In genomic region chr11:72081856-72082255, GRCh38 we compare ENCODE assay signal across 11 cellular contexts. TPM values are rescaled to one million over a fixed set of nuclear protein-coding genes. Genes with fewer than 3 reads are reported as not detected.
DNase-seq lines count a peak whose midpoint lies in the region; ATAC-seq and TF ChIP-seq lines count a peak whose summit lies in the region.
"Had no signal": no experiment of that assay in that cellular context is flagged by ENCODE, and none has a peak within 500 bp of the region (broad histone marks: within the 10 kb centered on the region; RNA-seq: fewer than 3 reads in every experiment).

No MANE protein-coding gene starts in this region.

- H3K9me1 ChIP-seq in IMR-90 (ENCODE audit: insufficient read depth, low read length), result no peaks in the 10 kb centered on the region

- DNase-seq in IMR-90 (no peak), T47D (ENCODE audit: low read depth in 1 of 2, low spot score in 1 of 2) (peak; percentile 19 to 98), naive B cell (no peak)
- DNase-seq in stimulated activated CD4-positive, alpha-beta T cell treated with anti-CD3 and anti-CD28 coated beads, Interleukin-12 subunit alpha, Interleukin-12 subunit beta, amount 100 ng/mL, for 4 hours, result no peak
- DNase-seq: anterior cingulate cortex; NCI-H1694 treated with DMSO at 0.1 percent for 48 hours; stimulated activated naive CD4-positive, alpha-beta T cell had no signal

- H3K14ac ChIP-seq in IMR-90 (replicated peaks; ENCODE audit: low read depth, low read length), result no peak overlapping the region

- H4K20me1 ChIP-seq in BLaER1 (peaks cover 26% of the 10 kb centered on the region), IMR-90 (ENCODE audit: insufficient read depth, low read length) (no peaks in the 10 kb centered on the region)

- in situ Hi-C loops in IMR-90 (cut with MboI; ENCODE audit: low sequenced_read_pairs), result no loop called here
- in situ Hi-C loops in T47D (cut with HindIII; ENCODE audit: low pct_unique_long_range_greater_than_20kb, low sequenced_read_pairs), result no loop called here

- H3K4me3 ChIP-seq in BLaER1 (no peak overlapping the region), IMR-90 (ENCODE audit: insufficient read depth, low read depth, low read length) (no peak overlapping the region)

- CTCF ChIA-PET in IMR-90 (lab: Yijun Ruan, JAX), result interaction anchor here (0.9 to 1.2 kb wide), 2 partner anchors 10 to 57 kb away, joined by 3 to 6 read pairs; no protein-coding TSS in a partner anchor

- no TSS peak for BruUV-seq in IMR-90 (replicated peaks; lab: Mats Ljungman, UMichigan)

- TF ChIP-seq POLR2A in IMR-90 (IDR thresholded peaks at IDR 0.05; ENCODE audit: low read depth, low read length), result no peak

- H2AK5ac ChIP-seq in IMR-90 (ENCODE audit: low read depth, low read length), result no peak overlapping the region

- no peak for TF ChIP-seq RAD21 in IMR-90 (IDR thresholded peaks at IDR 0.05; ENCODE audit: low read length)

- H3K27ac ChIP-seq in BLaER1 (0 out of 2 replicates have a peak overlapping the region, but pooled peaks have one; percentile 20), IMR-90 (ENCODE audit: insufficient read depth, low read length) (no peak overlapping the region)

- H4K5ac ChIP-seq in IMR-90 (ENCODE audit: low read depth, low read length), result no peak overlapping the region

- H3K9me3 ChIP-seq in BLaER1 (no peaks in the 10 kb centered on the region), IMR-90 (ENCODE audit: control insufficient read depth, insufficient read depth, low read length) (no peaks in the 10 kb centered on the region)

- no peaks in the 10 kb centered on the region for H3K9me3 Mint-ChIP-seq in naive B cell

- dilution Hi-C loops in IMR-90 (cut with HindIII; ENCODE audit: low sequenced_read_pairs, unreplicated experiment), result no loop called here

- TF ChIP-seq CTCF in IMR-90 (conservative IDR thresholded peaks at IDR 0.05; ENCODE audit: low read depth, low read length), result no peak

- H2BK15ac ChIP-seq in IMR-90 (ENCODE audit: low read depth, low read length), result 0 out of 3 replicates have a peak overlapping the region, but pooled peaks have one; percentile 9

- 100% methylated on average over 1 of the region's 2 CpGs; no CpG with 5 or more reads in 1 of the 2 experiments for WGBS in IMR-90 (ENCODE audit: extremely low coverage in 2 of 2, insufficient read length in 1 of 2), 2 experiments

- H3K27me3 ChIP-seq in BLaER1, result no peaks in the 10 kb centered on the region
- no peaks in the 10 kb centered on the region for H3K27me3 ChIP-seq in IMR-90 (ENCODE audit: control insufficient read depth, insufficient read depth, low read length)

- no peak overlapping the region for H3K23ac ChIP-seq in IMR-90 (ENCODE audit: low read depth, low read length)

- no peak for ATAC-seq in IMR-90 (ENCODE audit: low read depth)
- no peak for ATAC-seq in naive B cell (ENCODE audit: low read depth in 2 of 2)
- ATAC-seq in HG03175 (IDR thresholded peaks at IDR 0.05; ENCODE audit: unreplicated experiment), result no peak
- no peak for ATAC-seq in HG02588 (IDR thresholded peaks at IDR 0.05; ENCODE audit: unreplicated experiment)
- no peak for ATAC-seq in GM21619 (IDR thresholded peaks at IDR 0.05; ENCODE audit: unreplicated experiment)

- H3K56ac ChIP-seq in IMR-90 (ENCODE audit: extremely low read depth, insufficient read depth, low read length), result no peak overlapping the region

- H3K36me3 ChIP-seq in BLaER1, result no peaks in the 10 kb centered on the region; the same call in 1 of the 2 replicates
- peaks cover 4% of the 10 kb centered on the region; the same call in 1 of the 2 replicates for H3K36me3 ChIP-seq in IMR-90 (ENCODE audit: control insufficient read depth, insufficient read depth, low read length)

- H4K91ac ChIP-seq in IMR-90 (ENCODE audit: insufficient read depth, low read depth, low read length), result no peak overlapping the region

- H3K4ac ChIP-seq in IMR-90 (ENCODE audit: low read depth, low read length), result no peak overlapping the region

- peak overlapping the region; percentile 85 for H3K4me2 ChIP-seq in BLaER1
- H3K4me2 ChIP-seq in IMR-90 (ENCODE audit: low read depth, low read length), result no peak overlapping the region

- POLR2A ChIA-PET in IMR-90 (lab: Charles Lee; ENCODE audit: unreplicated experiment), result no interaction called here

- no peak overlapping the region for H3K18ac ChIP-seq in IMR-90 (ENCODE audit: low read depth, low read length)

- H3K79me1 ChIP-seq in IMR-90 (ENCODE audit: low read depth in 1 of 2, low read length in 2 of 2), result peaks cover 13 to 32% of the 10 kb centered on the region in 2 experiments; a peak in 3 of 4 replicates

- peak overlapping the region; percentile 95 to 100 (median 100) for H3K27ac Mint-ChIP-seq in naive B cell

- no peak overlapping the region for H2BK5ac ChIP-seq in IMR-90 (ENCODE audit: low read depth, low read length, poor library complexity, severe bottlenecking)

- H2BK20ac ChIP-seq in IMR-90 (ENCODE audit: low read depth, low read length), result no peak overlapping the region

- no peak overlapping the region for H2AK9ac ChIP-seq in IMR-90 (replicated peaks; ENCODE audit: low read depth, low read length, poor library complexity)

- no peaks in the 10 kb centered on the region for H3K36me3 Mint-ChIP-seq in naive B cell

- no peak overlapping the region for H2BK120ac ChIP-seq in IMR-90 (ENCODE audit: low read depth, low read length)

- H3K4me1 ChIP-seq in BLaER1 (peaks cover 46% of the 10 kb centered on the region), IMR-90 (ENCODE audit: control insufficient read depth, insufficient read depth, low read length) (peaks cover 2% of the 10 kb centered on the region; the same call in 1 of the 2 replicates)

- no peaks in the 10 kb centered on the region for H3K27me3 Mint-ChIP-seq in naive B cell

- peaks cover 38 to 43% (median 42%) of the 10 kb centered on the region in 3 donors for H3K4me1 Mint-ChIP-seq in naive B cell

- H3K9ac ChIP-seq in BLaER1 (no peak overlapping the region), IMR-90 (ENCODE audit: low read depth, low read length) (no peak overlapping the region)

- intact Hi-C loops in IMR-90 (cut with micrococcal nuclease), result loop anchor here (2.0 kb wide), 1 partner anchor 63 kb away; no protein-coding TSS in a partner anchor

- no peak overlapping the region for H2AFZ ChIP-seq in IMR-90 (replicated peaks; ENCODE audit: low read length, poor library complexity)

- no peak overlapping the region for H4K8ac ChIP-seq in IMR-90 (ENCODE audit: low read depth in 2 of 2, low read length in 2 of 2)

- peak overlapping the region; percentile 53 to 99 (median 96) for H3K4me3 Mint-ChIP-seq in naive B cell

TF ChIP-seq in IMR-90, 13 proteins besides CTCF, POLR2A, EP300 and RAD21 (continues in another document):
- TF ChIP-seq SMC3 (IDR thresholded peaks at IDR 0.05; ENCODE audit: low read depth, low read length) (no peak), FOS (IDR thresholded peaks at IDR 0.05; ENCODE audit: low read depth, low read length) (no peak), CHD1 (IDR thresholded peaks at IDR 0.05; ENCODE audit: low read depth, low read length) (no peak), RCOR1 (IDR thresholded peaks at IDR 0.05; ENCODE audit: insufficient replicate concordance, low read length) (no peak), NFE2L2 (IDR thresholded peaks at IDR 0.05; ENCODE audit: low read depth, low read length) (no peak), RFX5 (IDR thresholded peaks at IDR 0.05; ENCODE audit: low read depth, low read length) (no peak), CEBPB (IDR thresholded peaks at IDR 0.05; ENCODE audit: low read depth, low read length) (no peak), BHLHE40 (IDR thresholded peaks at IDR 0.05; ENCODE audit: low read depth, low read length) (no peak), MAFK (IDR thresholded peaks at IDR 0.05; ENCODE audit: low read depth, low read length) (no peak), MXI1 (IDR thresholded peaks at IDR 0.05; ENCODE audit: borderline replicate concordance, low read depth, low read length) (no peak)
- TF ChIP-seq, protein P1, sequence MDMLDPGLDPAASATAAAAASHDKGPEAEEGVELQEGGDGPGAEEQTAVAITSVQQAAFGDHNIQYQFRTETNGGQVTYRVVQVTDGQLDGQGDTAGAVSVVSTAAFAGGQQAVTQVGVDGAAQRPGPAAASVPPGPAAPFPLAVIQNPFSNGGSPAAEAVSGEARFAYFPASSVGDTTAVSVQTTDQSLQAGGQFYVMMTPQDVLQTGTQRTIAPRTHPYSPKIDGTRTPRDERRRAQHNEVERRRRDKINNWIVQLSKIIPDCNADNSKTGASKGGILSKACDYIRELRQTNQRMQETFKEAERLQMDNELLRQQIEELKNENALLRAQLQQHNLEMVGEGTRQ (IDR thresholded peaks at IDR 0.05; ENCODE audit: low read depth, low read length), result no peak

RNA-seq across cellular contexts. Expression of gene LRRC51, which starts 1.2 kb away (rescaled TPM):
- 4.4 and 5.6 TPM in 2 replicates for total RNA-seq in IMR-90 (2012; rRNA removed)
- polyA plus RNA-seq in IMR-90 (2012; rRNA removed) (5.3 and 6.3 TPM in 2 replicates), naive B cell (ENCODE audit: low read depth in 6 of 6) (1 to 10 TPM; 1.6 to 6.2 (median 3.2) TPM)
- 3.2 and 6.6 TPM in 2 replicates for polyA plus RNA-seq in IMR-90 (2012; cell fraction: cytosol; rRNA removed)
- polyA plus RNA-seq in IMR-90 (2012; cell fraction: nucleus; rRNA removed; ENCODE audit: low replicate concordance), result 2.7 and 4.4 TPM in 2 replicates

RNA-seq across cellular contexts. Expression of gene NUMA1, which starts 1.5 kb away (rescaled TPM):
- 56.7 and 61.7 TPM in 2 replicates for total RNA-seq in IMR-90 (2012; rRNA removed)
- polyA plus RNA-seq in IMR-90 (2012; rRNA removed), result 97.0 and 107 TPM in 2 replicates
- polyA plus RNA-seq in IMR-90 (2012; cell fraction: cytosol; rRNA removed), result 29.3 and 55.3 TPM in 2 replicates
- 250 and 340 TPM in 2 replicates for polyA plus RNA-seq in IMR-90 (2012; cell fraction: nucleus; rRNA removed; ENCODE audit: low replicate concordance)
- polyA plus RNA-seq in naive B cell (ENCODE audit: low read depth in 6 of 6), result 100 to 1,000 TPM in 1 of 6 donors, 10 to 100 TPM in 4, 1 to 10 TPM in 1; 5.4 to 102 (median 20.4) TPM

RNA-seq across cellular contexts. Expression of gene LAMTOR1, which starts 21.2 kb away (rescaled TPM):
- 118 and 137 TPM in 2 replicates for total RNA-seq in IMR-90 (2012; rRNA removed)
- polyA plus RNA-seq in IMR-90 (2012; rRNA removed) (126 and 131 TPM in 2 replicates), naive B cell (ENCODE audit: low read depth in 6 of 6) (100 to 1,000 TPM; 108 to 191 (median 132) TPM)
- polyA plus RNA-seq in IMR-90 (2012; cell fraction: cytosol; rRNA removed), result 138 and 178 TPM in 2 replicates
- polyA plus RNA-seq in IMR-90 (2012; cell fraction: nucleus; rRNA removed; ENCODE audit: low replicate concordance), result 55.2 and 81.9 TPM in 2 replicates

RNA-seq across cellular contexts. Expression of gene TOMT, which starts 23.9 kb away (rescaled TPM):
- not detected in 2 replicates for total RNA-seq in IMR-90 (2012; rRNA removed)
- polyA plus RNA-seq in IMR-90 (2012; rRNA removed) (not detected in 2 replicates), naive B cell (ENCODE audit: low read depth in 6 of 6) (not detected)
- polyA plus RNA-seq in IMR-90 (2012; cell fraction: cytosol; rRNA removed), result 0.05 TPM in 1 of 2 replicates, not detected in the other
- polyA plus RNA-seq in IMR-90 (2012; cell fraction: nucleus; rRNA removed; ENCODE audit: low replicate concordance), result 0.39 and 0.64 TPM in 2 replicates

RNA-seq across cellular contexts. Expression of gene ANAPC15, which starts 30.6 kb away (rescaled TPM):
- total RNA-seq in IMR-90 (2012; rRNA removed), result 66.3 and 108 TPM in 2 replicates
- 78.7 and 84.2 TPM in 2 replicates for polyA plus RNA-seq in IMR-90 (2012; rRNA removed)
- polyA plus RNA-seq in IMR-90 (2012; cell fraction: cytosol; rRNA removed), result 46.5 and 88.3 TPM in 2 replicates
- polyA plus RNA-seq in IMR-90 (2012; cell fraction: nucleus; rRNA removed; ENCODE audit: low replicate concordance), result 15.0 and 38.6 TPM in 2 replicates
- polyA plus RNA-seq in naive B cell (ENCODE audit: low read depth in 6 of 6), result 10 to 100 TPM; 44.4 to 70.7 (median 54.3) TPM

Comparison
In these comparisons a context has a peak if more than half of its experiments do, and no peak if none do; other contexts are left out.
1. DNase-seq: peak in T47D (2 of 2); none in IMR-90 (single experiment), naive B cell (single experiment) and stimulated activated CD4-positive, alpha-beta T cell treated with anti-CD3 and anti-CD28 coated beads, Interleukin-12 subunit alpha, Interleukin-12 subunit beta, amount 100 ng/mL, for 4 hours (single experiment).